In genomic region chr2:14999114-14999661, GRCh38 we compare ENCODE assay signal across 13 cellular contexts.
DNase-seq lines count a peak whose midpoint lies in the region; ATAC-seq and TF ChIP-seq lines count a peak whose summit lies in the region.
"Had no signal": no experiment of that assay in that cellular context is flagged by ENCODE, and none has a peak within 500 bp of the region (broad histone marks: within the 10 kb centered on the region; RNA-seq: fewer than 3 reads in every experiment).

No MANE protein-coding gene starts in this region.

- H3K27me3 Mint-ChIP-seq in brain, result peaks cover 3% of the 10 kb centered on the region
- H3K27me3 Mint-ChIP-seq: CD4-positive, alpha-beta memory T cell had no signal

- no peaks in the 10 kb centered on the region for H3K9me2 ChIP-seq in neural cell (ENCODE audit: insufficient read depth, low read length)

- no peaks in the 10 kb centered on the region for H3K4me1 ChIP-seq in osteoblast (ENCODE audit: insufficient read depth, low read length)
- H3K4me1 ChIP-seq: BLaER1 had no signal

- DNase-seq in DMS79 (lab: John Stamatoyannopoulos, UW) (peak; percentile 58), DMS79 treated with DMSO at 0.1 percent for 48 hours (lab: John Stamatoyannopoulos, UW) (no peak), NAMALWA (ENCODE audit: low spot score) (no peak), osteoblast (ENCODE audit: insufficient read length, low spot score, missing footprints) (no peak)
- DNase-seq: CD4-positive, alpha-beta memory T cell; HCEC 1CT; KBM-7 had no signal

- H3K9me3 ChIP-seq in neural cell (ENCODE audit: low read length) (no peaks in the 10 kb centered on the region), osteoblast (ENCODE audit: low read depth, low read length) (no peaks in the 10 kb centered on the region)
- H3K9me3 ChIP-seq: BLaER1 had no signal

- H3K36me3 Mint-ChIP-seq in brain, result no peaks in the 10 kb centered on the region
- H3K36me3 Mint-ChIP-seq: CD14-positive monocyte; CD4-positive, alpha-beta memory T cell had no signal

- H3F3A ChIP-seq in neural cell (ENCODE audit: insufficient read depth, low read length, poor library complexity, severe bottlenecking), result no peaks in the 10 kb centered on the region

- H3K9me3 Mint-ChIP-seq in brain, result no peaks in the 10 kb centered on the region
- H3K9me3 Mint-ChIP-seq: CD4-positive, alpha-beta memory T cell had no signal

- TF ChIP-seq EP300 in neural cell (conservative IDR thresholded peaks at IDR 0.05; ENCODE audit: poor library complexity, severe bottlenecking), result no peak

- peak overlapping the region in 3 of 5 experiments; percentile 3 to 95 (median 94) for H3K27ac Mint-ChIP-seq in brain
- H3K27ac Mint-ChIP-seq: CD14-positive monocyte; CD4-positive, alpha-beta memory T cell had no signal

- peak overlapping the region; percentile 50 for H3K4me3 ChIP-seq in neural cell (ENCODE audit: low read length)
- H3K4me3 ChIP-seq in osteoblast (ENCODE audit: insufficient read depth, low read length), result no peak overlapping the region
- H3K4me3 ChIP-seq: BLaER1 had no signal

- ATAC-seq in GM19467 (IDR thresholded peaks at IDR 0.05; ENCODE audit: unreplicated experiment), result no peak

- H3K4me1 Mint-ChIP-seq in brain, result peaks cover 38% of the 10 kb centered on the region
- H3K4me1 Mint-ChIP-seq: CD14-positive monocyte; CD4-positive, alpha-beta memory T cell had no signal

- no peak for TF ChIP-seq RAD21 in neural cell (conservative IDR thresholded peaks at IDR 0.05)

- no peaks in the 10 kb centered on the region for H3K79me2 ChIP-seq in neural cell (replicated peaks; ENCODE audit: insufficient read depth, low read length)
- H3K79me2 ChIP-seq in osteoblast (ENCODE audit: insufficient read depth, low read length), result no peaks in the 10 kb centered on the region

- TF ChIP-seq CTCF in brain (conservative IDR thresholded peaks at IDR 0.05) (no peak), neural cell (IDR thresholded peaks at IDR 0.05; ENCODE audit: poor library complexity, severe bottlenecking) (no peak), osteoblast (IDR thresholded peaks at IDR 0.05; ENCODE audit: extremely low read depth, low read depth, low read length) (no peak)

- peak overlapping the region; percentile 67 for H2AFZ ChIP-seq in neural cell (ENCODE audit: low read depth, low read length)
- H2AFZ ChIP-seq in osteoblast (ENCODE audit: low read length), result no peak overlapping the region

- peak overlapping the region; percentile 51 for H3K9ac ChIP-seq in neural cell (ENCODE audit: low read length)
- H3K9ac ChIP-seq: BLaER1 had no signal

- H4K20me1 ChIP-seq in neural cell (ENCODE audit: insufficient read depth) (no peaks in the 10 kb centered on the region), osteoblast (ENCODE audit: insufficient read depth, low read length) (no peaks in the 10 kb centered on the region)
- H4K20me1 ChIP-seq: BLaER1 had no signal

- H3K4me3 Mint-ChIP-seq in brain, result peak overlapping the region in 1 of 5 experiments; percentile 28
- H3K4me3 Mint-ChIP-seq: CD14-positive monocyte; CD4-positive, alpha-beta memory T cell had no signal

- no peaks in the 10 kb centered on the region for H3K36me3 ChIP-seq in neural cell (ENCODE audit: insufficient read depth, low read length)
- no peaks in the 10 kb centered on the region for H3K36me3 ChIP-seq in osteoblast (ENCODE audit: insufficient read depth, low read length)
- H3K36me3 ChIP-seq: BLaER1 had no signal

- no peaks in the 10 kb centered on the region for H3K27me3 ChIP-seq in neural cell (ENCODE audit: insufficient read depth, low read depth, low read length)
- no peaks in the 10 kb centered on the region for H3K27me3 ChIP-seq in osteoblast (ENCODE audit: insufficient read depth, low read length)
- H3K27me3 ChIP-seq: BLaER1 had no signal

- H3K27ac ChIP-seq in neural cell (ENCODE audit: low read length) (peak overlapping the region; percentile 89), osteoblast (ENCODE audit: low read depth, low read length) (no peak overlapping the region)
- H3K27ac ChIP-seq: 22Rv1, BLaER1 had no signal

- H3K4me2 ChIP-seq in neural cell (ENCODE audit: low read length) (peak overlapping the region; percentile 59), osteoblast (ENCODE audit: insufficient read depth, low read length) (no peak overlapping the region)
- H3K4me2 ChIP-seq: BLaER1 had no signal

TF ChIP-seq in neural cell, 6 proteins besides CTCF, POLR2A, EP300 and RAD21:
- TF ChIP-seq EZH2 (IDR thresholded peaks at IDR 0.05; ENCODE audit: borderline replicate concordance, insufficient read depth, low read length, poor library complexity, severe bottlenecking), result no peak
- no peak for TF ChIP-seq POLR2AphosphoS5 (IDR thresholded peaks at IDR 0.05)
- no peak for TF ChIP-seq MXI1 (conservative IDR thresholded peaks at IDR 0.05; ENCODE audit: poor library complexity, severe bottlenecking)
- no peak for TF ChIP-seq TAF1 (IDR thresholded peaks at IDR 0.05; ENCODE audit: low read depth)
- TF ChIP-seq, protein P1, sequence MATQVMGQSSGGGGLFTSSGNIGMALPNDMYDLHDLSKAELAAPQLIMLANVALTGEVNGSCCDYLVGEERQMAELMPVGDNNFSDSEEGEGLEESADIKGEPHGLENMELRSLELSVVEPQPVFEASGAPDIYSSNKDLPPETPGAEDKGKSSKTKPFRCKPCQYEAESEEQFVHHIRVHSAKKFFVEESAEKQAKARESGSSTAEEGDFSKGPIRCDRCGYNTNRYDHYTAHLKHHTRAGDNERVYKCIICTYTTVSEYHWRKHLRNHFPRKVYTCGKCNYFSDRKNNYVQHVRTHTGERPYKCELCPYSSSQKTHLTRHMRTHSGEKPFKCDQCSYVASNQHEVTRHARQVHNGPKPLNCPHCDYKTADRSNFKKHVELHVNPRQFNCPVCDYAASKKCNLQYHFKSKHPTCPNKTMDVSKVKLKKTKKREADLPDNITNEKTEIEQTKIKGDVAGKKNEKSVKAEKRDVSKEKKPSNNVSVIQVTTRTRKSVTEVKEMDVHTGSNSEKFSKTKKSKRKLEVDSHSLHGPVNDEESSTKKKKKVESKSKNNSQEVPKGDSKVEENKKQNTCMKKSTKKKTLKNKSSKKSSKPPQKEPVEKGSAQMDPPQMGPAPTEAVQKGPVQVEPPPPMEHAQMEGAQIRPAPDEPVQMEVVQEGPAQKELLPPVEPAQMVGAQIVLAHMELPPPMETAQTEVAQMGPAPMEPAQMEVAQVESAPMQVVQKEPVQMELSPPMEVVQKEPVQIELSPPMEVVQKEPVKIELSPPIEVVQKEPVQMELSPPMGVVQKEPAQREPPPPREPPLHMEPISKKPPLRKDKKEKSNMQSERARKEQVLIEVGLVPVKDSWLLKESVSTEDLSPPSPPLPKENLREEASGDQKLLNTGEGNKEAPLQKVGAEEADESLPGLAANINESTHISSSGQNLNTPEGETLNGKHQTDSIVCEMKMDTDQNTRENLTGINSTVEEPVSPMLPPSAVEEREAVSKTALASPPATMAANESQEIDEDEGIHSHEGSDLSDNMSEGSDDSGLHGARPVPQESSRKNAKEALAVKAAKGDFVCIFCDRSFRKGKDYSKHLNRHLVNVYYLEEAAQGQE (IDR thresholded peaks at IDR 0.05; ENCODE audit: borderline replicate concordance), result no peak
- no peak for TF ChIP-seq SMC3 (conservative IDR thresholded peaks at IDR 0.05; ENCODE audit: poor library complexity)
TF ChIP-seq in neural cell: peak in this region for 0.
